Comparison of ENCODE assay signal across 7 cellular contexts in the genomic region with DNA sequence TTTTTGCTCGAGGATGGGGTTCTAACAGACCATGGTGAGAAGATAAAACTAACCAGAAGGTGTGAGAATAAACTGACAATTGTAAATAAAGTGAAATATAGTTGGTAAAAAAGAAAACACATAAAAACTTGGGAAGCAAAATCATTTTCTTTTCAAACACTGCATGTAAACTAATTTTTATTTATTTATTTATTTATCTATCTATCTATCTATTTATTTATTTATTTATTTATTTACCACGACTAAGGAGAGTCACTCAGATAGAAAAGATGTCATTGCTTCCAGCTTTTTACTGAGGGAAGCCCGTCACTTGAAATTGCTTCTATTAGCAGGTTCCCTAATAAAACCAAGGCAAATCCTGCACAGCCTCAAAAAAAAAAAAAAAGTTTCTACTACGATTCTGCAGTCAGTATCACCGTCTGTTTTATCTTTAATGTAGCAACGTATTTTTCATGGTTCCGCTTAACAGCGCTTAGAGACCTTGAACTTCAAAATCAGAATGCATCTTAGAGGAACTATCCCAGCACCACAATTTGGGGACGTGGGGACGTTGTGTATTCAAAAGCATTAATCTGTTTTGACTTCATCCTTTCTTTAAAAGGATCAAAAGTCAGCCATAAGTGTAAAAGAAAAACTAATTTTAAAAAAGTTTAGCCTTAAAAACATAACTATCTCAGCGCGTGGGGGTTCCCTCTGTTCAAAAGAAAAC. TPM values are rescaled to one million over a fixed set of nuclear protein-coding genes. Genes with fewer than 3 reads are reported as not detected.
DNase-seq lines count a peak whose midpoint lies in the region; ATAC-seq, FAIRE-seq and TF ChIP-seq lines count a peak whose summit lies in the region.

No MANE protein-coding gene starts in this region.

- H3K36me3 Mint-ChIP-seq in effector memory CD8-positive, alpha-beta T cell (ENCODE audit: insufficient read depth): peaks cover 24% of the 10 kb centered on the region
- no peaks in the 10 kb centered on the region for H3K36me3 Mint-ChIP-seq in neural crest cell (ENCODE audit: low read depth)

- no peak for TF ChIP-seq CTCF in neural crest cell (conservative IDR thresholded peaks at IDR 0.05)

- peaks cover 7 to 15% of the 10 kb centered on the region in 2 donors for H3K4me1 Mint-ChIP-seq in effector memory CD8-positive, alpha-beta T cell (ENCODE audit: low read depth in 2 of 2)
- peaks cover 12% of the 10 kb centered on the region for H3K4me1 Mint-ChIP-seq in neural crest cell

- H3K9me3 Mint-ChIP-seq in effector memory CD8-positive, alpha-beta T cell: no peaks in the 10 kb centered on the region
- H3K9me3 Mint-ChIP-seq in neural crest cell: no peaks in the 10 kb centered on the region

- TF ChIP-seq POLR2A in H54 (IDR thresholded peaks at IDR 0.05; ENCODE audit: low read depth, low read length): no peak

- peak overlapping the region; percentile 90 to 99 for H3K27ac Mint-ChIP-seq in effector memory CD8-positive, alpha-beta T cell
- no peak overlapping the region for H3K27ac Mint-ChIP-seq in neural crest cell (ENCODE audit: unreplicated experiment)

- ATAC-seq in effector memory CD8-positive, alpha-beta T cell (replicated peaks): no peak
- no peak for ATAC-seq in HG03354 (IDR thresholded peaks at IDR 0.05; ENCODE audit: poor library complexity, severe bottlenecking, unreplicated experiment)

- DNase-seq in H54 (ENCODE audit: insufficient read length, low spot score) (no peak), RPMI8226 (peak; percentile 39), neural crest cell (ENCODE audit: low read depth, low spot score) (no peak), T-helper 9 cell (no peak), UCSD-AML1 (lab: John Stamatoyannopoulos, UW; ENCODE audit: unreplicated experiment) (no peak)
- DNase-seq in effector memory CD8-positive, alpha-beta T cell: no peak

- peak; percentile 38 for FAIRE-seq in H54 (lab: Jason Lieb, UNC)

- no peaks in the 10 kb centered on the region for H3K27me3 Mint-ChIP-seq in effector memory CD8-positive, alpha-beta T cell
- H3K27me3 Mint-ChIP-seq in neural crest cell (ENCODE audit: low read depth): peaks cover 67% of the 10 kb centered on the region

- peak overlapping the region; percentile 82 to 92 for H3K4me3 Mint-ChIP-seq in effector memory CD8-positive, alpha-beta T cell
- peak overlapping the region; percentile 92 for H3K4me3 Mint-ChIP-seq in neural crest cell

RNA-seq across cellular contexts. Expression of gene EBLN1, which starts 33.2 kb away (rescaled TPM):
- total RNA-seq in neural crest cell: not detected in 2 replicates
